28 cellular contexts compared by ENCODE assay signal in the genomic region with DNA sequence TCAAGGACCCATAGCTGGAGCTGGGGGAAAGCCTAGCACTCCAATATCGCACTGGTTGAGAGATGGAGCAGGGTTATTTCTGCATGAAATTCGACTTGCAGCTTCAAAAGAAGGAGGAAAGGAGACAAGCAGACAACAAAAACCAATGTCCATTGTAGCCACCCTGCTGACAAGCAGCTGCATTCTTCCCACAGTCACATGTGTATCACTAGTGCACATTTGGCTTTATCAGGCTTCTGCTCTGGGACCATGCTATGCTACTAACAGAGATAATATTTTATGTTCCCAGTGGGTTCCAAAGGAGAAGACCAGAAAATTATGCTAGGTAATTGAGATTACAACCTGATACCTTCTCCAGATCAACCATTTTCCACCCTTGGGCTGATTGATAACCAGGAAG. TPM values are rescaled to one million over a fixed set of nuclear protein-coding genes. Genes with fewer than 3 reads are reported as not detected.
DNase-seq lines count a peak whose midpoint lies in the region; ATAC-seq, FAIRE-seq and TF ChIP-seq lines count a peak whose summit lies in the region.
"Had no signal": no experiment of that assay in that cellular context is flagged by ENCODE, and none has a peak within 500 bp of the region (broad histone marks: within the 10 kb centered on the region; RNA-seq: fewer than 3 reads in every experiment).

No MANE protein-coding gene starts in this region.

- H3K4me1 ChIP-seq in left ventricle myocardium inferior: peaks cover 46% of the 10 kb centered on the region
- no peaks in the 10 kb centered on the region for H3K4me1 ChIP-seq in right cardiac atrium (ENCODE audit: control insufficient read depth, insufficient read depth, low read length)
- no peaks in the 10 kb centered on the region; a peak in 1 of 5 replicates for H3K4me1 ChIP-seq in K562 (replicated peaks in 1 of 2; ENCODE audit: control insufficient read depth in 2 of 2, insufficient read depth in 2 of 2, low read length in 2 of 2)
- no peaks in the 10 kb centered on the region for H3K4me1 ChIP-seq in pancreas
- H3K4me1 ChIP-seq in GM23338 (ENCODE audit: insufficient read depth): 0 out of 2 replicates have a peak, but pooled peaks cover 3% of the 10 kb centered on the region
- H3K4me1 ChIP-seq: A549 had no signal

- no peak overlapping the region for H3K27ac Mint-ChIP-seq in GM23338
- no peak overlapping the region for H3K27ac Mint-ChIP-seq in endothelial cell (ENCODE audit: unreplicated experiment)
- H3K27ac Mint-ChIP-seq: B cell; CD14-positive monocyte; CD4-positive, alpha-beta memory T cell; CD4-positive, CD25-positive, alpha-beta regulatory T cell; CD8-positive, alpha-beta memory T cell had no signal

- no peak overlapping the region for H3K4me3 ChIP-seq in left ventricle myocardium inferior
- H3K4me3 ChIP-seq in right cardiac atrium (ENCODE audit: low read length): no peak overlapping the region
- no peak overlapping the region for H3K4me3 ChIP-seq in K562
- H3K4me3 ChIP-seq in pancreas: no peak overlapping the region
- no peak overlapping the region for H3K4me3 ChIP-seq in GM23338
- H3K4me3 ChIP-seq: A549; BLaER1 treated with 17β-estradiol and CSF1 and Interleukin-3, amounts not matched to agents 10 nM and 100 nM; GM12878 had no signal

- no peaks in the 10 kb centered on the region for H3K9me3 ChIP-seq in left ventricle myocardium inferior (replicated peaks)
- no peaks in the 10 kb centered on the region for H3K9me3 ChIP-seq in right cardiac atrium (ENCODE audit: control insufficient read depth, low read length)
- no peaks in the 10 kb centered on the region for H3K9me3 ChIP-seq in K562 (replicated peaks; ENCODE audit: control insufficient read depth, insufficient read depth, low read depth, low read length)
- H3K9me3 ChIP-seq in pancreas: no peaks in the 10 kb centered on the region
- H3K9me3 ChIP-seq: A549 had no signal

- BruUV-seq in K562 (replicated peaks; lab: Mats Ljungman, UMichigan): no TSS peak

- no peak for TF ChIP-seq RAD21 in K562 (CRISPR knock-in tag; conservative IDR thresholded peaks at IDR 0.05 in 1 of 2, IDR thresholded peaks at IDR 0.05 in 1 of 2)

- intact Hi-C loops in left ventricle myocardium inferior (cut with micrococcal nuclease) (no loop called here), right cardiac atrium (cut with DNase I) (no loop called here), K562 (cut with micrococcal nuclease) (no loop called here), pancreas (cut with DNase I) (no loop called here)

- H3K36me3 Mint-ChIP-seq in GM23338 (ENCODE audit: low read depth) (no peaks in the 10 kb centered on the region), endothelial cell (ENCODE audit: low read depth, unreplicated experiment) (no peaks in the 10 kb centered on the region)
- H3K36me3 Mint-ChIP-seq: CD14-positive monocyte; CD4-positive, alpha-beta memory T cell; CD4-positive, CD25-positive, alpha-beta regulatory T cell had no signal

- H3K36me3 ChIP-seq in left ventricle myocardium inferior (no peaks in the 10 kb centered on the region), K562 (ENCODE audit: control insufficient read depth, insufficient read depth, low read length) (no peaks in the 10 kb centered on the region), pancreas (no peaks in the 10 kb centered on the region), GM23338 (ENCODE audit: insufficient read depth) (no peaks in the 10 kb centered on the region)
- H3K36me3 ChIP-seq: BLaER1 treated with 17β-estradiol and CSF1 and Interleukin-3, amounts not matched to agents 10 nM and 100 nM had no signal

- H3K9me3 Mint-ChIP-seq in GM23338 (no peaks in the 10 kb centered on the region), endothelial cell (ENCODE audit: unreplicated experiment) (no peaks in the 10 kb centered on the region)
- H3K9me3 Mint-ChIP-seq: CD4-positive, CD25-positive, alpha-beta regulatory T cell; CD8-positive, alpha-beta memory T cell had no signal

- H3K4me1 Mint-ChIP-seq in GM23338 (peaks cover 8% of the 10 kb centered on the region), endothelial cell (ENCODE audit: unreplicated experiment) (no peaks in the 10 kb centered on the region)
- H3K4me1 Mint-ChIP-seq: B cell; CD14-positive monocyte; CD4-positive, alpha-beta memory T cell; CD4-positive, CD25-positive, alpha-beta regulatory T cell; CD8-positive, alpha-beta memory T cell had no signal

- H3K27me3 Mint-ChIP-seq in GM23338 (ENCODE audit: insufficient read depth, low read depth, poor library complexity) (no peaks in the 10 kb centered on the region), endothelial cell (ENCODE audit: unreplicated experiment) (peaks cover 5% of the 10 kb centered on the region)
- H3K27me3 Mint-ChIP-seq: CD4-positive, CD25-positive, alpha-beta regulatory T cell had no signal

- H3K79me2 ChIP-seq in K562 (ENCODE audit: control insufficient read depth, insufficient read depth, low read length): no peaks in the 10 kb centered on the region
- H3K79me2 ChIP-seq in GM23338 (replicated peaks; ENCODE audit: insufficient read depth): no peaks in the 10 kb centered on the region

- TF ChIP-seq POLR2A in K562 (conservative IDR thresholded peaks at IDR 0.05): no peak
- TF ChIP-seq POLR2A in erythroblast (IDR thresholded peaks at IDR 0.05; ENCODE audit: low read length): no peak

- FAIRE-seq in K562 (lab: Jason Lieb, UNC) (no peak), pancreas (lab: Jason Lieb, UNC) (no peak)
- FAIRE-seq: A549, GM12878, GM12892, GM18507 had no signal

- H3K9ac ChIP-seq in K562 (ENCODE audit: insufficient read depth in 1 of 2, low read depth in 2 of 2, low read length in 2 of 2): no peak overlapping the region
- H3K9ac ChIP-seq: BLaER1 treated with 17β-estradiol and CSF1 and Interleukin-3, amounts not matched to agents 10 nM and 100 nM had no signal

- ATAC-seq in right cardiac atrium (no peak), K562 (no peak), pancreas (peak in 3 of 4 donors; percentile 66 to 80 (median 71)), GM23338 (no peak)
- ATAC-seq: A549, GM12878 had no signal

- H3K9me1 ChIP-seq in K562 (ENCODE audit: control insufficient read depth, insufficient read depth, low read length): no peaks in the 10 kb centered on the region

- no peaks in the 10 kb centered on the region for H3F3A ChIP-seq in GM23338 (replicated peaks; ENCODE audit: low read depth)

- H3K9me2 ChIP-seq in GM23338 (ENCODE audit: insufficient read depth): no peaks in the 10 kb centered on the region

- CTCF ChIA-PET in K562 (lab: Yijun Ruan, JAX; ENCODE audit: low intra/inter-chr PET ratio): no interaction called here

- no peak for TF ChIP-seq EP300 in K562 (IDR thresholded peaks at IDR 0.05; ENCODE audit: low read length)

- H3K4me3 Mint-ChIP-seq in GM23338: no peak overlapping the region
- no peak overlapping the region for H3K4me3 Mint-ChIP-seq in endothelial cell (ENCODE audit: unreplicated experiment)
- H3K4me3 Mint-ChIP-seq: B cell; CD14-positive monocyte; CD4-positive, alpha-beta memory T cell; CD4-positive, CD25-positive, alpha-beta regulatory T cell; CD8-positive, alpha-beta memory T cell had no signal

- TF ChIP-seq CTCF in left ventricle myocardium inferior (IDR thresholded peaks at IDR 0.05; ENCODE audit: borderline replicate concordance) (no peak), K562 (IDR thresholded peaks at IDR 0.05 in 2 of 3, conservative IDR thresholded peaks at IDR 0.05 in 1 of 3; ENCODE audit: insufficient read depth in 2 of 3, low read depth in 1 of 3, low read length in 3 of 3) (no peak), pancreas (IDR thresholded peaks at IDR 0.05) (no peak), GM23338 (conservative IDR thresholded peaks at IDR 0.05; ENCODE audit: low read depth in 2 of 2) (no peak), endothelial cell (IDR thresholded peaks at IDR 0.05; ENCODE audit: unreplicated experiment) (no peak)

- no peaks in the 10 kb centered on the region for H4K20me1 ChIP-seq in K562 (replicated peaks; ENCODE audit: control insufficient read depth, insufficient read depth, low read length)
- H4K20me1 ChIP-seq in GM23338 (replicated peaks; ENCODE audit: insufficient read depth): no peaks in the 10 kb centered on the region
- H4K20me1 ChIP-seq: BLaER1 treated with 17β-estradiol and CSF1 and Interleukin-3, amounts not matched to agents 10 nM and 100 nM had no signal

- in situ Hi-C loops in K562 (cut with MboI): no loop called here

- POLR2A ChIA-PET in K562 (lab: Yijun Ruan, JAX): no interaction called here

- H3K27me3 ChIP-seq in left ventricle myocardium inferior (ENCODE audit: low read depth) (no peaks in the 10 kb centered on the region), right cardiac atrium (ENCODE audit: control insufficient read depth, insufficient read depth) (no peaks in the 10 kb centered on the region), K562 (ENCODE audit: control insufficient read depth in 2 of 2, insufficient read depth in 2 of 2, low read length in 2 of 2) (peaks cover 0 to 6% of the 10 kb centered on the region in 2 experiments; a peak in 2 of 5 replicates), pancreas (no peaks in the 10 kb centered on the region), GM23338 (ENCODE audit: insufficient read depth) (no peaks in the 10 kb centered on the region)
- H3K27me3 ChIP-seq: BLaER1 treated with 17β-estradiol and CSF1 and Interleukin-3, amounts not matched to agents 10 nM and 100 nM had no signal

- DNase-seq in left ventricle myocardium inferior (no peak), right cardiac atrium (no peak), K562 (ENCODE audit: extremely low read depth in 1 of 4, low spot score in 3 of 4) (no peak), erythroblast (lab: John Stamatoyannopoulos, UW) (peak; percentile 8 to 58), pancreas (peak in 2 of 6 donors; percentile 15 to 18), C1 segment of cervical spinal cord (lab: John Stamatoyannopoulos, UW) (no peak), GM23338 (ENCODE audit: low spot score) (no peak), endothelial cell (ENCODE audit: low spot score) (no peak)
- DNase-seq: AML-193; CD4-positive, alpha-beta memory T cell; CD4-positive, CD25-positive, alpha-beta regulatory T cell; CD8-positive, alpha-beta memory T cell; COR-L47; DMS 273 treated with DMSO at 0.1 percent for 48 hours; DMS153; DMS53; DMS79; DND-41; EL; GDM1 had no signal

- H3K27ac ChIP-seq in left ventricle myocardium inferior (replicated peaks) (peak overlapping the region; percentile 15), right cardiac atrium (ENCODE audit: low read length) (no peak overlapping the region), K562 (ENCODE audit: extremely low read depth, low read depth, low read length) (no peak overlapping the region), pancreas (no peak overlapping the region), GM23338 (ENCODE audit: low read depth) (no peak overlapping the region)
- H3K27ac ChIP-seq: 22Rv1; A549; BLaER1 treated with 17β-estradiol and CSF1 and Interleukin-3, amounts not matched to agents 10 nM and 100 nM had no signal

- H2AFZ ChIP-seq in K562 (ENCODE audit: low read depth, low read length) (no peak overlapping the region), GM23338 (no peak overlapping the region)

- H3K4me2 ChIP-seq in K562 (ENCODE audit: insufficient read depth, low read length) (no peak overlapping the region), GM23338 (no peak overlapping the region)
- H3K4me2 ChIP-seq: A549; BLaER1 treated with 17β-estradiol and CSF1 and Interleukin-3, amounts not matched to agents 10 nM and 100 nM had no signal

- 67% methylated on average over 2 of the region's 2 CpGs for WGBS in right cardiac atrium
- WGBS in K562 (ENCODE audit: insufficient coverage, low coverage, missing lambda C conversion rate): 0% methylated on average over 2 of the region's 2 CpGs
- WGBS in pancreas, 2 donors: 53 to 57% methylated on average over 2 of the region's 2 CpGs

RNA-seq across cellular contexts. Expression of gene MFAP3, which starts 59.7 kb away (rescaled TPM):
- total RNA-seq in left ventricle myocardium inferior (29.4 TPM), right cardiac atrium (10 to 100 TPM; 24.0 to 32.7 (median 30.9) TPM), K562 (2014; rRNA removed) (12.5 and 18.9 TPM in 2 replicates), K562 (2014; rRNA removed; fragmentation: Illumina TruSeq; extraction: Trizol) (34.6 and 42.7 TPM in 2 replicates), K562 (2015; rRNA removed; fragmentation: Illumina TruSeq; extraction: Trizol) (33.2 and 39.1 TPM in 2 replicates), K562 (2021) (17.3 and 20.7 TPM in 2 replicates), pancreas (10 to 100 TPM in 3 of 6 donors, 1 to 10 TPM in 3; 7.6 to 16.3 (median 9.6) TPM), endothelial cell (ENCODE audit: unreplicated experiment) (42.7 TPM)
- polyA plus RNA-seq in right cardiac atrium (4.8 TPM), K562 (2011; rRNA removed) (26.9 and 38.1 TPM in 2 replicates), K562 (2014; fragmentation: Illumina TruSeq; extraction: Trizol) (23.3 and 28.0 TPM in 2 replicates), K562 (2014; fragmentation: Nextera tagmentation; extraction: Ambion mirVana) (10 to 100 TPM in 1 of 2 experiments, 1 to 10 TPM in 1; 9.5 to 11.0 TPM), K562 (2014; rRNA removed) (14.2 and 18.6 TPM in 2 replicates), pancreas (1 to 10 TPM in 1 of 2 donors, under 1 TPM in 1; 0.99 to 4.3 TPM), GM23338 (2016; fragmentation: Nextera tagmentation; extraction: Ambion mirVana) (1.3 and 2.9 TPM in 2 replicates)
- total RNA-seq in K562 (2011; cell fraction: chromatin; rRNA removed; ENCODE audit: low replicate concordance): 47.4 and 61.0 TPM in 2 replicates
- 32.5 and 34.3 TPM in 2 replicates for total RNA-seq in K562 (2011; cell fraction: nucleolus; rRNA removed)
- 49.2 and 51.2 TPM in 2 replicates for total RNA-seq in K562 (2011; cell fraction: nucleoplasm; rRNA removed)
- 13.5 and 15.3 TPM in 2 replicates for polyA plus RNA-seq in K562 (2011; cell fraction: cytosol; rRNA removed)
- polyA plus RNA-seq in K562 (2011; cell fraction: nucleus; rRNA removed): 14.0 and 17.4 TPM in 2 replicates
- 10.3 and 14.0 TPM in 2 replicates for polyA plus RNA-seq in K562 (2012)
- 76.2 and 91.3 TPM in 2 replicates for polyA minus RNA-seq in K562 (2011; rRNA and poly(A)+ RNA removed)
- polyA minus RNA-seq in K562 (2011; cell fraction: cytosol; rRNA and poly(A)+ RNA removed): 15.8 and 32.4 TPM in 2 replicates
- 29.1 and 50.2 TPM in 2 replicates for polyA minus RNA-seq in K562 (2011; cell fraction: nucleus; rRNA and poly(A)+ RNA removed)
- total RNA-seq in GM23338 (2014; rRNA removed; shearing (Covaris generic)): 47.5 and 51.3 TPM in 2 replicates

RNA-seq across cellular contexts. Expression of gene FAM114A2, which starts 59.8 kb away (rescaled TPM):
- total RNA-seq in left ventricle myocardium inferior (32.3 TPM), right cardiac atrium (10 to 100 TPM; 28.9 to 46.3 (median 39.4) TPM), K562 (2014; rRNA removed) (17.5 and 18.2 TPM in 2 replicates), K562 (2014; rRNA removed; fragmentation: Illumina TruSeq; extraction: Trizol) (28.1 and 32.4 TPM in 2 replicates), K562 (2015; rRNA removed; fragmentation: Illumina TruSeq; extraction: Trizol) (20.9 and 21.2 TPM in 2 replicates), K562 (2021) (18.7 and 22.1 TPM in 2 replicates), pancreas (10 to 100 TPM; 16.1 to 37.2 (median 25.2) TPM), endothelial cell (ENCODE audit: unreplicated experiment) (28.4 TPM)
- polyA plus RNA-seq in right cardiac atrium (9.8 TPM), K562 (2011; rRNA removed) (16.6 and 27.5 TPM in 2 replicates), K562 (2014; fragmentation: Illumina TruSeq; extraction: Trizol) (22.9 and 27.0 TPM in 2 replicates), K562 (2014; fragmentation: Nextera tagmentation; extraction: Ambion mirVana) (10 to 100 TPM; 14.4 to 25.5 TPM), K562 (2014; rRNA removed) (17.3 and 20.6 TPM in 2 replicates), pancreas (1 to 10 TPM; 7.2 to 7.8 TPM), GM23338 (2016; fragmentation: Nextera tagmentation; extraction: Ambion mirVana) (4.7 and 4.9 TPM in 2 replicates)
- total RNA-seq in K562 (2011; cell fraction: chromatin; rRNA removed; ENCODE audit: low replicate concordance): 16.8 and 45.5 TPM in 2 replicates
- total RNA-seq in K562 (2011; cell fraction: nucleolus; rRNA removed): 10.3 and 12.8 TPM in 2 replicates
- 31.2 and 39.0 TPM in 2 replicates for total RNA-seq in K562 (2011; cell fraction: nucleoplasm; rRNA removed)
- polyA plus RNA-seq in K562 (2011; cell fraction: cytosol; rRNA removed): 7.5 and 8.8 TPM in 2 replicates
- polyA plus RNA-seq in K562 (2011; cell fraction: nucleus; rRNA removed): 13.9 and 15.8 TPM in 2 replicates
- polyA plus RNA-seq in K562 (2012): 18.8 and 19.7 TPM in 2 replicates
- polyA minus RNA-seq in K562 (2011; rRNA and poly(A)+ RNA removed): 35.2 and 38.1 TPM in 2 replicates
- polyA minus RNA-seq in K562 (2011; cell fraction: cytosol; rRNA and poly(A)+ RNA removed): 16.1 and 17.1 TPM in 2 replicates
- polyA minus RNA-seq in K562 (2011; cell fraction: nucleus; rRNA and poly(A)+ RNA removed): 11.4 and 24.8 TPM in 2 replicates
- 5.8 and 10.5 TPM in 2 replicates for total RNA-seq in GM23338 (2014; rRNA removed; shearing (Covaris generic))

Comparison
In these comparisons a context has a peak if more than half of its experiments do, and no peak if none do; other contexts are left out.
1. DNase-seq: peak in erythroblast (2 of 2); none in left ventricle myocardium inferior (single experiment), right cardiac atrium (0 of 3), K562 (0 of 4), C1 segment of cervical spinal cord (0 of 14), GM23338 (single experiment) and endothelial cell (single experiment).
2. ATAC-seq: peak in pancreas (3 of 4); none in right cardiac atrium (0 of 2), K562 (single experiment) and GM23338 (single experiment).